ENCODE assay signal across 13 cellular contexts in genomic region chr3:113136529-113136928, GRCh38.
A peak's percentile ranks its signal among the peaks of the same experiment; 100 is the strongest.
DNase-seq lines count a peak whose midpoint lies in the region; ATAC-seq and TF ChIP-seq lines count a peak whose summit lies in the region.
"Had no signal": no experiment of that assay in that cellular context is flagged by ENCODE, and none has a peak within 500 bp of the region (broad histone marks: within the 10 kb centered on the region; RNA-seq: fewer than 3 reads in every experiment).

No MANE protein-coding gene starts in this region.

- no peaks in the 10 kb centered on the region for H3K36me3 ChIP-seq in GM23338 (ENCODE audit: insufficient read depth)
- no peaks in the 10 kb centered on the region for H3K36me3 ChIP-seq in esophagus muscularis mucosa
- no peaks in the 10 kb centered on the region for H3K36me3 ChIP-seq in sigmoid colon
- no peaks in the 10 kb centered on the region for H3K36me3 ChIP-seq in testis (ENCODE audit: low read depth, missing control alignments)
- H3K36me3 ChIP-seq in mucosa of descending colon (ENCODE audit: low read depth) = no peaks in the 10 kb centered on the region
- H3K36me3 ChIP-seq: BLaER1 had no signal

- H3F3A ChIP-seq in GM23338 (replicated peaks; ENCODE audit: low read depth) = no peaks in the 10 kb centered on the region

- no peaks in the 10 kb centered on the region for H4K20me1 ChIP-seq in GM23338 (replicated peaks; ENCODE audit: insufficient read depth)
- H4K20me1 ChIP-seq: BLaER1 had no signal

- H3K27ac ChIP-seq in GM23338 (ENCODE audit: low read depth) = no peak overlapping the region
- H3K27ac ChIP-seq in esophagus muscularis mucosa (replicated peaks in 1 of 4) = peak overlapping the region in 3 of 4 donors; percentile 29 to 60 (median 31)
- peak overlapping the region in 3 of 4 donors; percentile 23 to 57 (median 53) for H3K27ac ChIP-seq in sigmoid colon
- no peak overlapping the region for H3K27ac ChIP-seq in testis
- H3K27ac ChIP-seq: BLaER1 had no signal

- no peak overlapping the region for H3K4me3 Mint-ChIP-seq in GM23338
- no peak overlapping the region for H3K4me3 Mint-ChIP-seq in nephron
- H3K4me3 Mint-ChIP-seq: CD8-positive, alpha-beta memory T cell had no signal

- H3K4me1 Mint-ChIP-seq in GM23338 = peaks cover 8% of the 10 kb centered on the region
- peaks cover 12% of the 10 kb centered on the region for H3K4me1 Mint-ChIP-seq in nephron
- H3K4me1 Mint-ChIP-seq: CD8-positive, alpha-beta memory T cell had no signal

- DNase-seq in GM23338 (ENCODE audit: low spot score) (peak; percentile 34), esophagus muscularis mucosa (ENCODE audit: extremely low spot score) (no peak), sigmoid colon (no peak), testis (no peak), left cardiac atrium (no peak), mucosa of descending colon (no peak)
- DNase-seq: 8988T; CD8-positive, alpha-beta memory T cell; DMS153; DMS79 treated with DMSO at 0.1 percent for 48 hours; H7 had no signal

- no peaks in the 10 kb centered on the region for H3K9me3 Mint-ChIP-seq in GM23338
- H3K9me3 Mint-ChIP-seq in nephron = peaks cover 9% of the 10 kb centered on the region

- no peak overlapping the region for H2AFZ ChIP-seq in GM23338

- H3K27me3 Mint-ChIP-seq in GM23338 (ENCODE audit: insufficient read depth, low read depth, poor library complexity) (peaks cover 1% of the 10 kb centered on the region), nephron (ENCODE audit: low read depth) (no peaks in the 10 kb centered on the region)
- H3K27me3 Mint-ChIP-seq: CD8-positive, alpha-beta memory T cell had no signal

- no peak overlapping the region for H3K4me3 ChIP-seq in GM23338
- no peak overlapping the region for H3K4me3 ChIP-seq in esophagus muscularis mucosa
- no peak overlapping the region for H3K4me3 ChIP-seq in sigmoid colon
- no peak overlapping the region for H3K4me3 ChIP-seq in testis
- H3K4me3 ChIP-seq in mucosa of descending colon = no peak overlapping the region
- H3K4me3 ChIP-seq: BLaER1 had no signal

- H3K27me3 ChIP-seq in GM23338 (ENCODE audit: insufficient read depth) (no peaks in the 10 kb centered on the region), esophagus muscularis mucosa (no peaks in the 10 kb centered on the region), sigmoid colon (no peaks in the 10 kb centered on the region), testis (no peaks in the 10 kb centered on the region)
- H3K27me3 ChIP-seq: BLaER1 had no signal

- H3K9me3 ChIP-seq in esophagus muscularis mucosa (no peaks in the 10 kb centered on the region), sigmoid colon (no peaks in the 10 kb centered on the region), testis (no peaks in the 10 kb centered on the region), mucosa of descending colon (no peaks in the 10 kb centered on the region)
- H3K9me3 ChIP-seq: BLaER1 had no signal

- H3K9me2 ChIP-seq in GM23338 (ENCODE audit: insufficient read depth) = no peaks in the 10 kb centered on the region

- H3K79me2 ChIP-seq in GM23338 (replicated peaks; ENCODE audit: insufficient read depth) = no peaks in the 10 kb centered on the region

- H3K36me3 Mint-ChIP-seq in GM23338 (ENCODE audit: low read depth) = no peaks in the 10 kb centered on the region
- no peaks in the 10 kb centered on the region for H3K36me3 Mint-ChIP-seq in nephron (ENCODE audit: low read depth)

- TF ChIP-seq EP300 in esophagus muscularis mucosa (IDR thresholded peaks at IDR 0.05) (no peak), sigmoid colon (IDR thresholded peaks at IDR 0.05) (no peak)

- ATAC-seq in GM23338 = peak; percentile 58
- no peak for ATAC-seq in left cardiac atrium
- no peak for ATAC-seq in mucosa of descending colon

- H3K27ac Mint-ChIP-seq in GM23338 (no peak overlapping the region), nephron (peak overlapping the region in 2 of 3 experiments; percentile 50 to 79)
- H3K27ac Mint-ChIP-seq: CD8-positive, alpha-beta memory T cell had no signal

- WGBS in esophagus muscularis mucosa = 89% methylated on average over 5 of the region's 5 CpGs
- WGBS in sigmoid colon, 2 donors = 92 to 94% methylated on average over 5 of the region's 5 CpGs
- WGBS in testis, 2 donors = 91 to 95% methylated on average over 5 of the region's 5 CpGs

- no peaks in the 10 kb centered on the region for H3K4me1 ChIP-seq in GM23338 (ENCODE audit: insufficient read depth)
- H3K4me1 ChIP-seq in esophagus muscularis mucosa = peaks cover 0 to 43% (median 32%) of the 10 kb centered on the region in 4 donors
- H3K4me1 ChIP-seq in sigmoid colon = peaks cover 0 to 32% (median 24%) of the 10 kb centered on the region in 4 donors
- no peaks in the 10 kb centered on the region for H3K4me1 ChIP-seq in testis
- no peaks in the 10 kb centered on the region for H3K4me1 ChIP-seq in mucosa of descending colon (ENCODE audit: low read depth)
- H3K4me1 ChIP-seq: BLaER1 had no signal

- TF ChIP-seq CTCF in GM23338 (conservative IDR thresholded peaks at IDR 0.05; ENCODE audit: low read depth in 2 of 2) = no peak
- TF ChIP-seq CTCF in esophagus muscularis mucosa (IDR thresholded peaks at IDR 0.05) = no peak
- TF ChIP-seq CTCF in nephron (IDR thresholded peaks at IDR 0.05; ENCODE audit: unreplicated experiment in 3 of 3) = no peak
- TF ChIP-seq CTCF in sigmoid colon (IDR thresholded peaks at IDR 0.05) = no peak
- no peak for TF ChIP-seq CTCF in testis (IDR thresholded peaks at IDR 0.05)
- no peak for TF ChIP-seq CTCF in mucosa of descending colon (IDR thresholded peaks at IDR 0.05)

- TF ChIP-seq POLR2A in esophagus muscularis mucosa (IDR thresholded peaks at IDR 0.05; ENCODE audit: low read depth) (no peak), sigmoid colon (IDR thresholded peaks at IDR 0.05) (no peak), testis (IDR thresholded peaks at IDR 0.05) (no peak)

- no peak overlapping the region for H3K4me2 ChIP-seq in GM23338
- H3K4me2 ChIP-seq: BLaER1 had no signal

- intact Hi-C loops in esophagus muscularis mucosa (cut with DNase I) (no loop called here), sigmoid colon (cut with DNase I) (loop anchor here (2.0 kb wide), 1 partner anchor 152 kb away; no protein-coding TSS in a partner anchor), testis (cut with DNase I; ENCODE audit: low total_unique reads) (loop anchor here (10.0 kb wide), 1 partner anchor 82 kb away; no protein-coding TSS in a partner anchor), left cardiac atrium (cut with DNase I) (loop anchor here in 1 of 2 donors (1.0 to 5.0 kb wide), 2 partner anchors 76 to 151 kb away; partner anchors contain the start of gene BOC), mucosa of descending colon (cut with DNase I, micrococcal nuclease) (loop anchor here in 1 of 2 donors (10.0 kb wide), 1 partner anchor 148 kb away; no protein-coding TSS in a partner anchor)

TF ChIP-seq in GM23338, 12 proteins besides CTCF, POLR2A, EP300 and RAD21:
- TF ChIP-seq EZH2 (IDR thresholded peaks at IDR 0.05; ENCODE audit: low read depth, unreplicated experiment) = no peak
- peak; percentile 15; the same call in 1 of the 2 replicates for TF ChIP-seq NANOG (IDR thresholded peaks at IDR 0.05; ENCODE audit: borderline replicate concordance)

Comparison
In these comparisons a context has a peak if more than half of its experiments do, and no peak if none do; other contexts are left out.
1. H3K27ac ChIP-seq: peak in esophagus muscularis mucosa (3 of 4) and sigmoid colon (3 of 4); none in GM23338 (single experiment) and testis (0 of 2).